22 cellular contexts compared by ENCODE assay signal in genomic region chr1:231786126-231786525, GRCh38.
"Had no signal": no experiment of that assay in that cellular context is flagged by ENCODE, and none has a peak within 500 bp of the region (broad histone marks: within the 10 kb centered on the region; RNA-seq: fewer than 3 reads in every experiment).

No MANE protein-coding gene starts in this region.

- H3K4me1 ChIP-seq: pancreas, psoas muscle, right atrium auricular region had no signal

- H3K9me3 ChIP-seq: heart right ventricle, pancreas, psoas muscle, right atrium auricular region, stomach, suprapubic skin, tibial nerve had no signal

- FAIRE-seq: bronchial epithelial cell, pancreas had no signal

- H3K9me3 Mint-ChIP-seq: activated CD4-positive, alpha-beta memory T cell treated with anti-CD3 and anti-CD28 coated beads, Interleukin-2, amount 10 ng/mL, durations not matched to agents 7 days and 5 days; activated CD4-positive, alpha-beta T cell treated with anti-CD3 and anti-CD28 coated beads, Interleukin-2, amount 10 ng/mL, durations not matched to agents 24 days and 14 days; activated naive CD4-positive, alpha-beta T cell treated with anti-CD3 and anti-CD28 coated beads, Interleukin-2, amount 10 ng/mL, durations not matched to agents 7 days and 5 days; activated T-cell treated with anti-CD3 and anti-CD28 coated beads, Interleukin-2, amount 50 U/mL, for 72 hours; natural killer cell had no signal

- DNase-seq: activated CD4-positive, alpha-beta memory T cell treated with anti-CD3 and anti-CD28 coated beads, Interleukin-2, amount 10 ng/mL, durations not matched to agents 7 days and 5 days; activated CD4-positive, alpha-beta T cell treated with anti-CD3 and anti-CD28 coated beads, Interleukin-2, amount 10 ng/mL, durations not matched to agents 24 days and 14 days; activated effector memory CD4-positive, alpha-beta T cell treated with Interleukin-2 at 50 U/mL for 16 hours; activated naive CD4-positive, alpha-beta T cell treated with anti-CD3 and anti-CD28 coated beads, Interleukin-2, amount 10 ng/mL, durations not matched to agents 7 days and 5 days; activated T-cell treated with anti-CD3 and anti-CD28 coated beads, Interleukin-2, amount 50 U/mL, for 72 hours; amygdala; cerebellar nuclear complex; heart right ventricle; islet precursor cell; left cardiac atrium; midbrain; natural killer cell; pancreas; psoas muscle; stimulated activated CD4-positive, alpha-beta T cell treated with anti-CD3 and anti-CD28 coated beads, Interleukin-4, amount 100 ng/mL, for 4 hours; stomach; T1000 had no signal

- H3K27ac ChIP-seq: coronary artery, heart right ventricle, pancreas, psoas muscle, right atrium auricular region, stomach, suprapubic skin, tibial nerve had no signal

- H3K27me3 Mint-ChIP-seq: activated CD4-positive, alpha-beta memory T cell treated with anti-CD3 and anti-CD28 coated beads, Interleukin-2, amount 10 ng/mL, durations not matched to agents 7 days and 5 days; activated CD4-positive, alpha-beta T cell treated with anti-CD3 and anti-CD28 coated beads, Interleukin-2, amount 10 ng/mL, durations not matched to agents 24 days and 14 days; activated naive CD4-positive, alpha-beta T cell treated with anti-CD3 and anti-CD28 coated beads, Interleukin-2, amount 10 ng/mL, durations not matched to agents 7 days and 5 days had no signal

- H3K4me3 ChIP-seq: coronary artery, heart right ventricle, pancreas, psoas muscle, right atrium auricular region, stomach, suprapubic skin, tibial nerve had no signal

- H3K27ac Mint-ChIP-seq: activated CD4-positive, alpha-beta memory T cell treated with anti-CD3 and anti-CD28 coated beads, Interleukin-2, amount 10 ng/mL, durations not matched to agents 7 days and 5 days; activated CD4-positive, alpha-beta T cell treated with anti-CD3 and anti-CD28 coated beads, Interleukin-2, amount 10 ng/mL, durations not matched to agents 24 days and 14 days; activated naive CD4-positive, alpha-beta T cell treated with anti-CD3 and anti-CD28 coated beads, Interleukin-2, amount 10 ng/mL, durations not matched to agents 7 days and 5 days; activated T-cell treated with anti-CD3 and anti-CD28 coated beads, Interleukin-2, amount 50 U/mL, for 72 hours; natural killer cell had no signal

- H3K36me3 ChIP-seq: heart right ventricle, pancreas, right atrium auricular region, stomach, suprapubic skin had no signal

- H3K27me3 ChIP-seq: heart right ventricle, pancreas, right atrium auricular region, stomach, suprapubic skin, tibial nerve had no signal

- H3K4me1 Mint-ChIP-seq: activated CD4-positive, alpha-beta memory T cell treated with anti-CD3 and anti-CD28 coated beads, Interleukin-2, amount 10 ng/mL, durations not matched to agents 7 days and 5 days; activated CD4-positive, alpha-beta T cell treated with anti-CD3 and anti-CD28 coated beads, Interleukin-2, amount 10 ng/mL, durations not matched to agents 24 days and 14 days; activated naive CD4-positive, alpha-beta T cell treated with anti-CD3 and anti-CD28 coated beads, Interleukin-2, amount 10 ng/mL, durations not matched to agents 7 days and 5 days; natural killer cell had no signal

- ATAC-seq: activated T-cell treated with anti-CD3 and anti-CD28 coated beads, Interleukin-2, amount 50 U/mL, for 72 hours; heart right ventricle; left cardiac atrium; natural killer cell; pancreas; psoas muscle had no signal

- H3K4me3 Mint-ChIP-seq: activated CD4-positive, alpha-beta memory T cell treated with anti-CD3 and anti-CD28 coated beads, Interleukin-2, amount 10 ng/mL, durations not matched to agents 7 days and 5 days; activated CD4-positive, alpha-beta T cell treated with anti-CD3 and anti-CD28 coated beads, Interleukin-2, amount 10 ng/mL, durations not matched to agents 24 days and 14 days; activated naive CD4-positive, alpha-beta T cell treated with anti-CD3 and anti-CD28 coated beads, Interleukin-2, amount 10 ng/mL, durations not matched to agents 7 days and 5 days; activated T-cell treated with anti-CD3 and anti-CD28 coated beads, Interleukin-2, amount 50 U/mL, for 72 hours; natural killer cell had no signal
